In the genomic region with DNA sequence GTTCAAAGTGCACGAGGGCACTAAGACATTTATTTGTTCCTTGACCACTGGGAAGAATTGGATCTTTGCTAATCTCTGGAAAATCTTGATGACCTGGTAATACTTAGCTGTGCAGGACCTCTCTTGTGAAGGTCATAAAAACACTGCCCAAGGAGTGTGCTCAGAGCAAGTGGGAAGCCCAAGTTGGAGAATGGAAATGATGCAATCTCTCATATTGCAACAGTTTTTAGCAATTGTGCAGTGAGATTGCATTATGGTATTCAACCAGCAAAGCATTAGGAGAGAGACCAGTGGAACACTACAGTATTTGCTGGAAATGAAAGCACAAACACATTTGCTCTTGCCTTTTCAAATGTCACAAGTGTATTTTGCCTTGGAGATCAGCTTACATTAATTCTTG, we compare ENCODE assay signal across 14 cellular contexts. TPM values are rescaled to one million over a fixed set of nuclear protein-coding genes. Genes with fewer than 3 reads are reported as not detected.
DNase-seq lines count a peak whose midpoint lies in the region; ATAC-seq, FAIRE-seq and TF ChIP-seq lines count a peak whose summit lies in the region.
"Had no signal": no experiment of that assay in that cellular context is flagged by ENCODE, and none has a peak within 500 bp of the region (broad histone marks: within the 10 kb centered on the region; RNA-seq: fewer than 3 reads in every experiment).

No MANE protein-coding gene starts in this region.

- H3K27ac ChIP-seq in upper lobe of right lung (no peak overlapping the region), foreskin keratinocyte (no peak overlapping the region)

- ATAC-seq in upper lobe of right lung (peak; percentile 71), GM19455 (IDR thresholded peaks at IDR 0.05; ENCODE audit: unreplicated experiment) (no peak), HG02870 (IDR thresholded peaks at IDR 0.05; ENCODE audit: unreplicated experiment) (no peak), foreskin keratinocyte (no peak)
- ATAC-seq: left colon had no signal

- TF ChIP-seq CTCF in fibroblast of pulmonary artery (IDR thresholded peaks at IDR 0.05; ENCODE audit: low read length, missing control alignments): no peak
- no peak for TF ChIP-seq CTCF in upper lobe of right lung (IDR thresholded peaks at IDR 0.05)
- TF ChIP-seq CTCF in foreskin keratinocyte (conservative IDR thresholded peaks at IDR 0.05): no peak

- H3K9me3 ChIP-seq in upper lobe of right lung: no peaks in the 10 kb centered on the region

- no peaks in the 10 kb centered on the region for H3K36me3 ChIP-seq in upper lobe of right lung

- peak; percentile 33 for FAIRE-seq in H54 (lab: Jason Lieb, UNC)
- FAIRE-seq: D721Med had no signal

- DNase-seq in H54 (ENCODE audit: insufficient read length, low spot score) (no peak), NOMO-1 treated with dmso at 0.1 percent for 144 hours (lab: John Stamatoyannopoulos, UW; ENCODE audit: unreplicated experiment) (peak; percentile 56), fibroblast of pulmonary artery (ENCODE audit: low read depth) (peak; percentile 78), upper lobe of right lung (no peak), foreskin keratinocyte (no peak)
- DNase-seq: activated CD4-positive, alpha-beta T cell treated with anti-CD3 and anti-CD28 coated beads, Interleukin-2, amount 10 ng/mL, durations not matched to agents 24 days and 14 days; glutamatergic neuron; left colon had no signal

- H3K4me1 ChIP-seq in upper lobe of right lung (no peaks in the 10 kb centered on the region), foreskin keratinocyte (no peaks in the 10 kb centered on the region)

- intact Hi-C loops in upper lobe of right lung (cut with DNase I): no loop called here

- H3K4me3 ChIP-seq in fibroblast of pulmonary artery (replicated peaks; ENCODE audit: low read depth, low read length) (no peak overlapping the region), upper lobe of right lung (no peak overlapping the region)

- TF ChIP-seq POLR2A in H54 (IDR thresholded peaks at IDR 0.05; ENCODE audit: low read depth, low read length): no peak

- H3K27me3 ChIP-seq in upper lobe of right lung: no peaks in the 10 kb centered on the region
- peaks cover 3% of the 10 kb centered on the region for H3K27me3 ChIP-seq in foreskin keratinocyte

RNA-seq across cellular contexts. Expression of a gene that starts 34.5 kb away (rescaled TPM):
- total RNA-seq in upper lobe of right lung: not detected
- not detected in 2 replicates for total RNA-seq in foreskin keratinocyte
- not detected in 2 replicates for polyA plus RNA-seq in foreskin keratinocyte
- total RNA-seq: activated CD4-positive, alpha-beta T cell treated with anti-CD3 and anti-CD28 coated beads, Interleukin-2, amount 10 ng/mL, durations not matched to agents 24 days and 14 days; activated T-helper 1 cell treated with anti-CD3 and anti-CD28 coated beads, Interleukin-12 subunit alpha, Interleukin-12 subunit beta, Interleukin-2, Interleukin-4 antibody, amounts not matched to agents 30 ng/mL and 10 ng/mL and 1 ng/mL, durations not matched to agents 14 hours and 24 hours and 36 hours; dermis microvascular lymphatic vessel endothelial cell; left colon; skeletal muscle tissue had no signal

RNA-seq across cellular contexts. Expression of a gene that starts 46.8 kb away (rescaled TPM):
- 178 TPM for total RNA-seq in upper lobe of right lung
- 448 and 462 TPM in 2 replicates for total RNA-seq in foreskin keratinocyte
- polyA plus RNA-seq in foreskin keratinocyte: 704 and 712 TPM in 2 replicates

Comparison
In these comparisons a context has a peak if more than half of its experiments do, and no peak if none do; other contexts are left out.
1. DNase-seq: peak in NOMO-1 treated with dmso at 0.1 percent for 144 hours (single experiment) and fibroblast of pulmonary artery (single experiment); none in H54 (single experiment), upper lobe of right lung (single experiment) and foreskin keratinocyte (0 of 2).